ENCODE assay signal across 1 cellular context in the genomic region with DNA sequence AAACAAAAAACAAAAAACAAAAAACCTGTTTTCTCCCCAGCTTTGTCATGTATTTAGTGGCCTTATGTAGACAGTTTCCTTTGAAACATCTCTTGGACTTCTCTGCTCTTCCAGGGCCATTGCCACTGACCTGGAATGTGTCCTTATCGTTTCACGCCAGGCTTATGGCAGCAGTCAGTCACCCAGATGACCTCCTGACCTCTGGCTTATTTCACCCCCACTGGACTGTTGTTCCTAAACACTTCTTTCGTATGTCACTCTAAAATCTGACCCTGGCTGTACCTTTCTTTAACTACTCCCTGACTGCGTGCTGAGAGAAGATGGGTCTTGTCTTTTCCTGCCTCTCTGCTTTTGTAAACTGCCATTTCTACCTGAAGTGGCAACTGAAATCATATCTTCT.
A peak's percentile ranks its signal among the peaks of the same experiment; 100 is the strongest.
TF ChIP-seq lines count a peak whose summit lies in the region.

No MANE protein-coding gene starts in this region.

TF ChIP-seq in K562, 482 proteins besides CTCF, POLR2A, EP300 and RAD21 (continued from another document and continues in another):
- TF ChIP-seq, protein P1, sequence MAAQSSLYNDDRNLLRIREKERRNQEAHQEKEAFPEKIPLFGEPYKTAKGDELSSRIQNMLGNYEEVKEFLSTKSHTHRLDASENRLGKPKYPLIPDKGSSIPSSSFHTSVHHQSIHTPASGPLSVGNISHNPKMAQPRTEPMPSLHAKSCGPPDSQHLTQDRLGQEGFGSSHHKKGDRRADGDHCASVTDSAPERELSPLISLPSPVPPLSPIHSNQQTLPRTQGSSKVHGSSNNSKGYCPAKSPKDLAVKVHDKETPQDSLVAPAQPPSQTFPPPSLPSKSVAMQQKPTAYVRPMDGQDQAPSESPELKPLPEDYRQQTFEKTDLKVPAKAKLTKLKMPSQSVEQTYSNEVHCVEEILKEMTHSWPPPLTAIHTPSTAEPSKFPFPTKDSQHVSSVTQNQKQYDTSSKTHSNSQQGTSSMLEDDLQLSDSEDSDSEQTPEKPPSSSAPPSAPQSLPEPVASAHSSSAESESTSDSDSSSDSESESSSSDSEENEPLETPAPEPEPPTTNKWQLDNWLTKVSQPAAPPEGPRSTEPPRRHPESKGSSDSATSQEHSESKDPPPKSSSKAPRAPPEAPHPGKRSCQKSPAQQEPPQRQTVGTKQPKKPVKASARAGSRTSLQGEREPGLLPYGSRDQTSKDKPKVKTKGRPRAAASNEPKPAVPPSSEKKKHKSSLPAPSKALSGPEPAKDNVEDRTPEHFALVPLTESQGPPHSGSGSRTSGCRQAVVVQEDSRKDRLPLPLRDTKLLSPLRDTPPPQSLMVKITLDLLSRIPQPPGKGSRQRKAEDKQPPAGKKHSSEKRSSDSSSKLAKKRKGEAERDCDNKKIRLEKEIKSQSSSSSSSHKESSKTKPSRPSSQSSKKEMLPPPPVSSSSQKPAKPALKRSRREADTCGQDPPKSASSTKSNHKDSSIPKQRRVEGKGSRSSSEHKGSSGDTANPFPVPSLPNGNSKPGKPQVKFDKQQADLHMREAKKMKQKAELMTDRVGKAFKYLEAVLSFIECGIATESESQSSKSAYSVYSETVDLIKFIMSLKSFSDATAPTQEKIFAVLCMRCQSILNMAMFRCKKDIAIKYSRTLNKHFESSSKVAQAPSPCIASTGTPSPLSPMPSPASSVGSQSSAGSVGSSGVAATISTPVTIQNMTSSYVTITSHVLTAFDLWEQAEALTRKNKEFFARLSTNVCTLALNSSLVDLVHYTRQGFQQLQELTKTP (IDR thresholded peaks at IDR 0.05; ENCODE audit: low read depth in 1 of 2, partially characterized antibody in 2 of 2): no peak
- TF ChIP-seq CBX2 (IDR thresholded peaks at IDR 0.05; ENCODE audit: insufficient read depth, low read length, poor library complexity, severe bottlenecking): no peak
- no peak; the same call in 1 of the 2 replicates for TF ChIP-seq ZNF134 (CRISPR knock-in tag; conservative IDR thresholded peaks at IDR 0.05)
- TF ChIP-seq ZNF79 (CRISPR knock-in tag; IDR thresholded peaks at IDR 0.05; ENCODE audit: low read depth): no peak
- no peak for TF ChIP-seq NCOA6 (IDR thresholded peaks at IDR 0.05)
- TF ChIP-seq PML (IDR thresholded peaks at IDR 0.05; ENCODE audit: low read length): no peak
- TF ChIP-seq MEIS2 (IDR thresholded peaks at IDR 0.05; ENCODE audit: partially characterized antibody): peak; percentile 94
- no peak for TF ChIP-seq MAFF (IDR thresholded peaks at IDR 0.05; ENCODE audit: low read length)
- no peak for TF ChIP-seq ZNF785 (CRISPR knock-in tag; IDR thresholded peaks at IDR 0.05)
- TF ChIP-seq, protein P2, sequence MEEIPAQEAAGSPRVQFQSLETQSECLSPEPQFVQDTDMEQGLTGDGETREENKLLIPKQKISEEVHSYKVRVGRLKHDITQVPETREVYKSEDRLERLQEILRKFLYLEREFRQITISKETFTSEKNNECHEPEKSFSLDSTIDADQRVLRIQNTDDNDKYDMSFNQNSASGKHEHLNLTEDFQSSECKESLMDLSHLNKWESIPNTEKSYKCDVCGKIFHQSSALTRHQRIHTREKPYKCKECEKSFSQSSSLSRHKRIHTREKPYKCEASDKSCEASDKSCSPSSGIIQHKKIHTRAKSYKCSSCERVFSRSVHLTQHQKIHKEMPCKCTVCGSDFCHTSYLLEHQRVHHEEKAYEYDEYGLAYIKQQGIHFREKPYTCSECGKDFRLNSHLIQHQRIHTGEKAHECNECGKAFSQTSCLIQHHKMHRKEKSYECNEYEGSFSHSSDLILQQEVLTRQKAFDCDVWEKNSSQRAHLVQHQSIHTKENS (CRISPR knock-in tag; IDR thresholded peaks at IDR 0.05): no peak
- TF ChIP-seq, protein P3, sequence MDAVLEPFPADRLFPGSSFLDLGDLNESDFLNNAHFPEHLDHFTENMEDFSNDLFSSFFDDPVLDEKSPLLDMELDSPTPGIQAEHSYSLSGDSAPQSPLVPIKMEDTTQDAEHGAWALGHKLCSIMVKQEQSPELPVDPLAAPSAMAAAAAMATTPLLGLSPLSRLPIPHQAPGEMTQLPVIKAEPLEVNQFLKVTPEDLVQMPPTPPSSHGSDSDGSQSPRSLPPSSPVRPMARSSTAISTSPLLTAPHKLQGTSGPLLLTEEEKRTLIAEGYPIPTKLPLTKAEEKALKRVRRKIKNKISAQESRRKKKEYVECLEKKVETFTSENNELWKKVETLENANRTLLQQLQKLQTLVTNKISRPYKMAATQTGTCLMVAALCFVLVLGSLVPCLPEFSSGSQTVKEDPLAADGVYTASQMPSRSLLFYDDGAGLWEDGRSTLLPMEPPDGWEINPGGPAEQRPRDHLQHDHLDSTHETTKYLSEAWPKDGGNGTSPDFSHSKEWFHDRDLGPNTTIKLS (IDR thresholded peaks at IDR 0.05; ENCODE audit: borderline replicate concordance, low read depth): no peak
- TF ChIP-seq, protein P4, sequence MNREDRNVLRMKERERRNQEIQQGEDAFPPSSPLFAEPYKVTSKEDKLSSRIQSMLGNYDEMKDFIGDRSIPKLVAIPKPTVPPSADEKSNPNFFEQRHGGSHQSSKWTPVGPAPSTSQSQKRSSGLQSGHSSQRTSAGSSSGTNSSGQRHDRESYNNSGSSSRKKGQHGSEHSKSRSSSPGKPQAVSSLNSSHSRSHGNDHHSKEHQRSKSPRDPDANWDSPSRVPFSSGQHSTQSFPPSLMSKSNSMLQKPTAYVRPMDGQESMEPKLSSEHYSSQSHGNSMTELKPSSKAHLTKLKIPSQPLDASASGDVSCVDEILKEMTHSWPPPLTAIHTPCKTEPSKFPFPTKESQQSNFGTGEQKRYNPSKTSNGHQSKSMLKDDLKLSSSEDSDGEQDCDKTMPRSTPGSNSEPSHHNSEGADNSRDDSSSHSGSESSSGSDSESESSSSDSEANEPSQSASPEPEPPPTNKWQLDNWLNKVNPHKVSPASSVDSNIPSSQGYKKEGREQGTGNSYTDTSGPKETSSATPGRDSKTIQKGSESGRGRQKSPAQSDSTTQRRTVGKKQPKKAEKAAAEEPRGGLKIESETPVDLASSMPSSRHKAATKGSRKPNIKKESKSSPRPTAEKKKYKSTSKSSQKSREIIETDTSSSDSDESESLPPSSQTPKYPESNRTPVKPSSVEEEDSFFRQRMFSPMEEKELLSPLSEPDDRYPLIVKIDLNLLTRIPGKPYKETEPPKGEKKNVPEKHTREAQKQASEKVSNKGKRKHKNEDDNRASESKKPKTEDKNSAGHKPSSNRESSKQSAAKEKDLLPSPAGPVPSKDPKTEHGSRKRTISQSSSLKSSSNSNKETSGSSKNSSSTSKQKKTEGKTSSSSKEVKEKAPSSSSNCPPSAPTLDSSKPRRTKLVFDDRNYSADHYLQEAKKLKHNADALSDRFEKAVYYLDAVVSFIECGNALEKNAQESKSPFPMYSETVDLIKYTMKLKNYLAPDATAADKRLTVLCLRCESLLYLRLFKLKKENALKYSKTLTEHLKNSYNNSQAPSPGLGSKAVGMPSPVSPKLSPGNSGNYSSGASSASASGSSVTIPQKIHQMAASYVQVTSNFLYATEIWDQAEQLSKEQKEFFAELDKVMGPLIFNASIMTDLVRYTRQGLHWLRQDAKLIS (CRISPR knock-in tag; IDR thresholded peaks at IDR 0.05): 0 out of 2 replicates have a peak, but pooled peaks have one; percentile 62
- no peak for TF ChIP-seq SNIP1 (IDR thresholded peaks at IDR 0.05; ENCODE audit: low read depth)
- TF ChIP-seq, protein P5, sequence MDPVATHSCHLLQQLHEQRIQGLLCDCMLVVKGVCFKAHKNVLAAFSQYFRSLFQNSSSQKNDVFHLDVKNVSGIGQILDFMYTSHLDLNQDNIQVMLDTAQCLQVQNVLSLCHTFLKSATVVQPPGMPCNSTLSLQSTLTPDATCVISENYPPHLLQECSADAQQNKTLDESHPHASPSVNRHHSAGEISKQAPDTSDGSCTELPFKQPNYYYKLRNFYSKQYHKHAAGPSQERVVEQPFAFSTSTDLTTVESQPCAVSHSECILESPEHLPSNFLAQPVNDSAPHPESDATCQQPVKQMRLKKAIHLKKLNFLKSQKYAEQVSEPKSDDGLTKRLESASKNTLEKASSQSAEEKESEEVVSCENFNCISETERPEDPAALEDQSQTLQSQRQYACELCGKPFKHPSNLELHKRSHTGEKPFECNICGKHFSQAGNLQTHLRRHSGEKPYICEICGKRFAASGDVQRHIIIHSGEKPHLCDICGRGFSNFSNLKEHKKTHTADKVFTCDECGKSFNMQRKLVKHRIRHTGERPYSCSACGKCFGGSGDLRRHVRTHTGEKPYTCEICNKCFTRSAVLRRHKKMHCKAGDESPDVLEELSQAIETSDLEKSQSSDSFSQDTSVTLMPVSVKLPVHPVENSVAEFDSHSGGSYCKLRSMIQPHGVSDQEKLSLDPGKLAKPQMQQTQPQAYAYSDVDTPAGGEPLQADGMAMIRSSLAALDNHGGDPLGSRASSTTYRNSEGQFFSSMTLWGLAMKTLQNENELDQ (CRISPR knock-in tag; IDR thresholded peaks at IDR 0.05; ENCODE audit: borderline replicate concordance): no peak
- TF ChIP-seq, protein P6, sequence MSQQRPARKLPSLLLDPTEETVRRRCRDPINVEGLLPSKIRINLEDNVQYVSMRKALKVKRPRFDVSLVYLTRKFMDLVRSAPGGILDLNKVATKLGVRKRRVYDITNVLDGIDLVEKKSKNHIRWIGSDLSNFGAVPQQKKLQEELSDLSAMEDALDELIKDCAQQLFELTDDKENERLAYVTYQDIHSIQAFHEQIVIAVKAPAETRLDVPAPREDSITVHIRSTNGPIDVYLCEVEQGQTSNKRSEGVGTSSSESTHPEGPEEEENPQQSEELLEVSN (IDR thresholded peaks at IDR 0.05; ENCODE audit: borderline replicate concordance in 1 of 2, extremely low read depth in 1 of 2, insufficient read depth in 1 of 2, insufficient read length in 1 of 2, low read depth in 1 of 2, low read length in 1 of 2, poor library complexity in 1 of 2, severe bottlenecking in 1 of 2): no peak
- TF ChIP-seq TAF7 (tag; IDR thresholded peaks at IDR 0.05): no peak
- TF ChIP-seq ZNF23 (CRISPR knock-in tag; IDR thresholded peaks at IDR 0.05): no peak
- TF ChIP-seq IFI16 (CRISPR knock-in tag; IDR thresholded peaks at IDR 0.05): no peak
- no peak for TF ChIP-seq IRF2 (CRISPR knock-in tag; IDR thresholded peaks at IDR 0.05)
- peak; percentile 86 for TF ChIP-seq TEAD2 (tag; IDR thresholded peaks at IDR 0.05)
- TF ChIP-seq XRCC4 (IDR thresholded peaks at IDR 0.05; ENCODE audit: extremely low read depth, insufficient read depth, insufficient read length): no peak
- TF ChIP-seq MYBL2 (IDR thresholded peaks at IDR 0.05; ENCODE audit: low read depth): no peak
- TF ChIP-seq MYBL2 (CRISPR knock-in tag; IDR thresholded peaks at IDR 0.05; ENCODE audit: borderline replicate concordance): no peak
- no peak for TF ChIP-seq ZNF436 (CRISPR knock-in tag; IDR thresholded peaks at IDR 0.05)
- TF ChIP-seq ZNF764 (CRISPR knock-in tag; IDR thresholded peaks at IDR 0.05; ENCODE audit: low read depth): no peak
- TF ChIP-seq TSC22D4 (tag; IDR thresholded peaks at IDR 0.05): no peak
- TF ChIP-seq SIRT6 (IDR thresholded peaks at IDR 0.05; ENCODE audit: low read depth, low read length): no peak
- TF ChIP-seq C11orf30 (IDR thresholded peaks at IDR 0.05; ENCODE audit: low read depth): no peak
- TF ChIP-seq, protein P7, sequence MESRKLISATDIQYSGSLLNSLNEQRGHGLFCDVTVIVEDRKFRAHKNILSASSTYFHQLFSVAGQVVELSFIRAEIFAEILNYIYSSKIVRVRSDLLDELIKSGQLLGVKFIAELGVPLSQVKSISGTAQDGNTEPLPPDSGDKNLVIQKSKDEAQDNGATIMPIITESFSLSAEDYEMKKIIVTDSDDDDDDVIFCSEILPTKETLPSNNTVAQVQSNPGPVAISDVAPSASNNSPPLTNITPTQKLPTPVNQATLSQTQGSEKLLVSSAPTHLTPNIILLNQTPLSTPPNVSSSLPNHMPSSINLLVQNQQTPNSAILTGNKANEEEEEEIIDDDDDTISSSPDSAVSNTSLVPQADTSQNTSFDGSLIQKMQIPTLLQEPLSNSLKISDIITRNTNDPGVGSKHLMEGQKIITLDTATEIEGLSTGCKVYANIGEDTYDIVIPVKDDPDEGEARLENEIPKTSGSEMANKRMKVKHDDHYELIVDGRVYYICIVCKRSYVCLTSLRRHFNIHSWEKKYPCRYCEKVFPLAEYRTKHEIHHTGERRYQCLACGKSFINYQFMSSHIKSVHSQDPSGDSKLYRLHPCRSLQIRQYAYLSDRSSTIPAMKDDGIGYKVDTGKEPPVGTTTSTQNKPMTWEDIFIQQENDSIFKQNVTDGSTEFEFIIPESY (CRISPR knock-in tag; IDR thresholded peaks at IDR 0.05): no peak
- 0 out of 2 replicates have a peak, but pooled peaks have one; percentile 39 for TF ChIP-seq ZNF589 (CRISPR knock-in tag; IDR thresholded peaks at IDR 0.05; ENCODE audit: low read depth)
- TF ChIP-seq POLR3G (IDR thresholded peaks at IDR 0.05; ENCODE audit: extremely low read depth, insufficient read length, insufficient replicate concordance): no peak
- TF ChIP-seq CBX3 (IDR thresholded peaks at IDR 0.05; ENCODE audit: borderline replicate concordance in 1 of 2, low read length in 2 of 2): peak in 1 of 2 experiments; percentile 27; a peak in 1 of 3 replicates
- TF ChIP-seq, protein P8, sequence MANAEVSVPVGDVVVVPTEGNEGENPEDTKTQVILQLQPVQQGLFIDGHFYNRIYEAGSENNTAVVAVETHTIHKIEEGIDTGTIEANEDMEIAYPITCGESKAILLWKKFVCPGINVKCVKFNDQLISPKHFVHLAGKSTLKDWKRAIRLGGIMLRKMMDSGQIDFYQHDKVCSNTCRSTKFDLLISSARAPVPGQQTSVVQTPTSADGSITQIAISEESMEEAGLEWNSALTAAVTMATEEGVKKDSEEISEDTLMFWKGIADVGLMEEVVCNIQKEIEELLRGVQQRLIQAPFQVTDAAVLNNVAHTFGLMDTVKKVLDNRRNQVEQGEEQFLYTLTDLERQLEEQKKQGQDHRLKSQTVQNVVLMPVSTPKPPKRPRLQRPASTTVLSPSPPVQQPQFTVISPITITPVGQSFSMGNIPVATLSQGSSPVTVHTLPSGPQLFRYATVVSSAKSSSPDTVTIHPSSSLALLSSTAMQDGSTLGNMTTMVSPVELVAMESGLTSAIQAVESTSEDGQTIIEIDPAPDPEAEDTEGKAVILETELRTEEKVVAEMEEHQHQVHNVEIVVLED (CRISPR knock-in tag; IDR thresholded peaks at IDR 0.05): no peak
- TF ChIP-seq, protein P9, sequence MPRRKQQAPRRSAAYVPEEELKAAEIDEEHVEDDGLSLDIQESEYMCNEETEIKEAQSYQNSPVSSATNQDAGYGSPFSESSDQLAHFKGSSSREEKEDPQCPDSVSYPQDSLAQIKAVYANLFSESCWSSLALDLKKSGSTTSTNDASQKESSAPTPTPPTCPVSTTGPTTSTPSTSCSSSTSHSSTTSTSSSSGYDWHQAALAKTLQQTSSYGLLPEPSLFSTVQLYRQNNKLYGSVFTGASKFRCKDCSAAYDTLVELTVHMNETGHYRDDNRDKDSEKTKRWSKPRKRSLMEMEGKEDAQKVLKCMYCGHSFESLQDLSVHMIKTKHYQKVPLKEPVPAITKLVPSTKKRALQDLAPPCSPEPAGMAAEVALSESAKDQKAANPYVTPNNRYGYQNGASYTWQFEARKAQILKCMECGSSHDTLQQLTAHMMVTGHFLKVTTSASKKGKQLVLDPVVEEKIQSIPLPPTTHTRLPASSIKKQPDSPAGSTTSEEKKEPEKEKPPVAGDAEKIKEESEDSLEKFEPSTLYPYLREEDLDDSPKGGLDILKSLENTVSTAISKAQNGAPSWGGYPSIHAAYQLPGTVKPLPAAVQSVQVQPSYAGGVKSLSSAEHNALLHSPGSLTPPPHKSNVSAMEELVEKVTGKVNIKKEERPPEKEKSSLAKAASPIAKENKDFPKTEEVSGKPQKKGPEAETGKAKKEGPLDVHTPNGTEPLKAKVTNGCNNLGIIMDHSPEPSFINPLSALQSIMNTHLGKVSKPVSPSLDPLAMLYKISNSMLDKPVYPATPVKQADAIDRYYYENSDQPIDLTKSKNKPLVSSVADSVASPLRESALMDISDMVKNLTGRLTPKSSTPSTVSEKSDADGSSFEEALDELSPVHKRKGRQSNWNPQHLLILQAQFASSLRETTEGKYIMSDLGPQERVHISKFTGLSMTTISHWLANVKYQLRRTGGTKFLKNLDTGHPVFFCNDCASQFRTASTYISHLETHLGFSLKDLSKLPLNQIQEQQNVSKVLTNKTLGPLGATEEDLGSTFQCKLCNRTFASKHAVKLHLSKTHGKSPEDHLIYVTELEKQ (CRISPR knock-in tag; IDR thresholded peaks at IDR 0.05): no peak
- TF ChIP-seq OTX1 (CRISPR knock-in tag; IDR thresholded peaks at IDR 0.05): no peak
- TF ChIP-seq HMG20A (CRISPR knock-in tag; conservative IDR thresholded peaks at IDR 0.05): no peak
